ENCODE assay signal across 2 cellular contexts in the genomic region with DNA sequence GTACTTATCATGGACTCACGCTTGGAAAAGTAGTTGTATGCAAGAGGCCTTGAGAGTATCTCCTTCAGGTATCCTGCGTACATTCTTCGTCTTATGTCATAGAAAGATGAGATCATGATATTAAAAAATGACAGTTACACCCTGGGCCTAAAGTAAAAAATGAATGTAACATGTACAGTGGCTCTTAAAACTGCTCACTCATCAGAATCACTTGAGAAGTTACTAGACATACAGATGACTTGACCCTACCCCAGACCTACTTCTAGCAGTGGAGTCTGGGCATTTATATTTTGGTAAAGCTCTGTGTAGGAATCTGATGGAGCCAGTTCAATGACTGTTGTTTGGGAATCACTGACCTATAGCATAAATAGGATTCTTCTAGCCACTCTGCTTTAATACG.
TF ChIP-seq lines count a peak whose summit lies in the region.

No MANE protein-coding gene starts in this region.

TF ChIP-seq in HepG2, 621 proteins besides CTCF, POLR2A, EP300 and RAD21:
- no peak for TF ChIP-seq SRSF9 (IDR thresholded peaks at IDR 0.05; ENCODE audit: borderline replicate concordance, insufficient read depth, low read depth, low read length, poor library complexity, severe bottlenecking)
- TF ChIP-seq HMG20A (CRISPR knock-in tag; IDR thresholded peaks at IDR 0.05; ENCODE audit: borderline replicate concordance): no peak
- peak; percentile 71 for TF ChIP-seq MAFF (IDR thresholded peaks at IDR 0.05; ENCODE audit: low read depth, low read length)
- peak; percentile 64 to 77 for TF ChIP-seq MAFK (conservative IDR thresholded peaks at IDR 0.05 in 1 of 2, IDR thresholded peaks at IDR 0.05 in 1 of 2; ENCODE audit: low read length in 2 of 2)

TF ChIP-seq in IMR-90, 13 proteins besides CTCF, POLR2A, EP300 and RAD21:
- TF ChIP-seq MAFK (IDR thresholded peaks at IDR 0.05; ENCODE audit: low read depth, low read length) (peak; percentile 60; the same call in 1 of the 2 replicates), CEBPB (IDR thresholded peaks at IDR 0.05; ENCODE audit: low read depth, low read length) (no peak), CHD1 (IDR thresholded peaks at IDR 0.05; ENCODE audit: low read depth, low read length) (no peak)
